Comparison of ENCODE assay signal across 16 cellular contexts in the genomic region with DNA sequence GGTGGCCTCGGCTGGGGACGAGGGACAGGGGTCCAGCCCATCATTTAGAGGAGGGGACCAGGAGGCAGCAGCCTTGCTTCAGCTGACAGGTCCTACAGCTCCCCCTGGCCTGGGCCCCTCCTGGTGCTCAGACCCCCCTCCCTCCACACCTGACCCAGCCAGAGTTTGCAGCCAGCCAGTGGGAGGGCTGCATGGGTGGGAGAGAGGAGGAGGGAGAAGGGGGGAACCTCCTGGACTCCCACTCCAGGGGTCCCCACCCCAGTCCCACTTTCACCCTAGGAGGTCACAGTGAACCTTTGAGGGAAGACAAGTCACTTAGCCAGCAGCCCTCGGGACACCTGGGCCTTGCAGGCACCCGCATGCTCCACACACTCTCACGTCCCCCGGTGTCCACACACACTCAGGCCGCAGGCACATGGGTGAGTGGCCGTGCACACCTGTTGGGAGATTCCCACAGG.
"Had no signal": no experiment of that assay in that cellular context is flagged by ENCODE, and none has a peak within 500 bp of the region (broad histone marks: within the 10 kb centered on the region; RNA-seq: fewer than 3 reads in every experiment).

No MANE protein-coding gene starts in this region.

- H3K27ac Mint-ChIP-seq: activated B cell treated with CpG ODN at 0.5 μM for 24 hours; activated CD8-positive, alpha-beta T cell treated with anti-CD3 and anti-CD28 coated beads for 36 hours; activated T-cell treated with anti-CD3 and anti-CD28 coated beads, Interleukin-2, amount 50 U/mL, for 24 hours; activated T-helper 2 cell treated with anti-CD3 and anti-CD28 coated beads, Interferon-gamma antibody, Interleukin-2, Interleukin-4, amounts not matched to agents 10 μg/mL and 5 μg/mL and 100 μg/mL, durations not matched to agents 14 hours and 24 hours and 36 hours; stimulated activated memory B cell treated with anti-CD40 and anti-IgM and Interleukin-4, amounts not matched to agents 10 μg/mL and 1 μg/mL and 100 μg/mL, for 72 hours; T-helper 2 cell treated with Interferon-gamma antibody and Interleukin-4, amounts not matched to agents 5 μg/mL and 100 μg/mL, for 36 hours had no signal

- H3K4me1 Mint-ChIP-seq: activated B cell treated with CpG ODN at 0.5 μM for 24 hours had no signal

- H3K4me3 ChIP-seq: body of pancreas, lower lobe of right lung, thoracic aorta had no signal

- ATAC-seq: activated CD8-positive, alpha-beta T cell treated with anti-CD3 and anti-CD28 coated beads for 36 hours; stimulated activated memory B cell treated with anti-CD40 and anti-IgM and Interleukin-4, amounts not matched to agents 10 μg/mL and 1 μg/mL and 100 μg/mL, for 72 hours had no signal

- H3K4me1 ChIP-seq: foreskin keratinocyte had no signal

- H3K27me3 ChIP-seq: body of pancreas had no signal

- H3K27ac ChIP-seq: body of pancreas, foreskin keratinocyte, lower lobe of right lung, sigmoid colon, thoracic aorta had no signal

- H3K36me3 ChIP-seq: lower lobe of right lung, sigmoid colon, thoracic aorta had no signal

- DNase-seq: activated B cell treated with CpG ODN at 0.5 μM for 24 hours; activated CD4-positive, alpha-beta T cell treated with anti-CD3 and anti-CD28 coated beads for 48 hours; activated CD8-positive, alpha-beta T cell treated with anti-CD3 and anti-CD28 coated beads for 36 hours; activated naive CD4-positive, alpha-beta T cell treated with Interleukin-2 at 50 U/mL for 16 hours; activated T-cell treated with anti-CD3 and anti-CD28 coated beads, Interleukin-2, amount 50 U/mL, for 24 hours; foreskin keratinocyte; hippocampal formation; lower lobe of right lung; sigmoid colon; stimulated activated CD4-positive, alpha-beta T cell treated with anti-CD3 and anti-CD28 coated beads, Interleukin-4, amount 100 ng/mL, for 4 hours had no signal

- H3K4me3 Mint-ChIP-seq: activated B cell treated with CpG ODN at 0.5 μM for 24 hours; activated CD8-positive, alpha-beta T cell treated with anti-CD3 and anti-CD28 coated beads for 36 hours; activated T-cell treated with anti-CD3 and anti-CD28 coated beads, Interleukin-2, amount 50 U/mL, for 24 hours; neural crest cell; stimulated activated memory B cell treated with anti-CD40 and anti-IgM and Interleukin-4, amounts not matched to agents 10 μg/mL and 1 μg/mL and 100 μg/mL, for 72 hours; T-helper 2 cell treated with Interferon-gamma antibody and Interleukin-4, amounts not matched to agents 5 μg/mL and 100 μg/mL, for 36 hours had no signal

- H3K9me3 Mint-ChIP-seq: activated B cell treated with CpG ODN at 0.5 μM for 24 hours; activated CD8-positive, alpha-beta T cell treated with anti-CD3 and anti-CD28 coated beads for 36 hours; activated T-cell treated with anti-CD3 and anti-CD28 coated beads, Interleukin-2, amount 50 U/mL, for 24 hours; activated T-helper 2 cell treated with anti-CD3 and anti-CD28 coated beads, Interferon-gamma antibody, Interleukin-2, Interleukin-4, amounts not matched to agents 10 μg/mL and 5 μg/mL and 100 μg/mL, durations not matched to agents 14 hours and 24 hours and 36 hours; neural crest cell; stimulated activated memory B cell treated with anti-CD40 and anti-IgM and Interleukin-4, amounts not matched to agents 10 μg/mL and 1 μg/mL and 100 μg/mL, for 72 hours; T-helper 2 cell treated with Interferon-gamma antibody and Interleukin-4, amounts not matched to agents 5 μg/mL and 100 μg/mL, for 36 hours had no signal

- H3K36me3 Mint-ChIP-seq: stimulated activated memory B cell treated with anti-CD40 and anti-IgM and Interleukin-4, amounts not matched to agents 10 μg/mL and 1 μg/mL and 100 μg/mL, for 72 hours had no signal

- H3K9me3 ChIP-seq: body of pancreas, lower lobe of right lung, sigmoid colon, thoracic aorta had no signal
